In the genomic region with DNA sequence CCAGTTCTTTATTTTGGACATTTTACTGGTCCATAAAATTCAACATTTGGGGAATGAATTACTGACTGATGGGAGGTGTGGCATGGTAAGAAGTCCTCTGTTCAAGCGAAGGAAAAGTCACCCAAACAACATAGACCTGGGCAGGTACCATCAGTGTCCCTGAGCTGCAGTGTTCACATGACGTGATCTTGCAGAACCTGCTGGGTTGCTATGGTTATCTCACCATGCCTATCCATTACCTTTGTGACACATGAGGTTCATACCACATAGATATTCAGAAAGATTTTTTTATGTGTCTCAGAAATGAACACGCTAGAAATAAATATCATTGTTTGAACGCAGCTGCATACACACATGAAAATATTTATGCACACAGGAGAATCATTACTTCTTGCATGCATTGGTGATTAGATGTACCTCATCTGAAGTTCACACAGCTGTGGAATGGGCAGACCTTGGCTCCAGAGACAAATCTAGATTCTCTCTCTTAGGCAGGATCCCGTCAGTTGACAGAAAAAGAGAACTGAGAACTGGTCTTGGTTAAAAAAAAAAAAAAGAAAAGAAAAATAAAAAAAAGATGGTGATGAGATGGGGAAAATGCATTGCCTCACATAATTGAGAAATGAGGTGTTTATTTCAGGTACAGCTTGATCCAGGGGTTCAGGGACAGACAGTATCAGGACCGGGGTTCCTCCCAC, we compare ENCODE assay signal across 19 cellular contexts. TPM values are rescaled to one million over a fixed set of nuclear protein-coding genes. Genes with fewer than 3 reads are reported as not detected.
A peak's percentile ranks its signal among the peaks of the same experiment; 100 is the strongest.
DNase-seq lines count a peak whose midpoint lies in the region; ATAC-seq and TF ChIP-seq lines count a peak whose summit lies in the region.
"Had no signal": no experiment of that assay in that cellular context is flagged by ENCODE, and none has a peak within 500 bp of the region (broad histone marks: within the 10 kb centered on the region; RNA-seq: fewer than 3 reads in every experiment).

No MANE protein-coding gene starts in this region.

- H3K4ac ChIP-seq in mesendoderm (ENCODE audit: low read depth, low read length), result no peak overlapping the region

- no peak overlapping the region for H4K8ac ChIP-seq in mesendoderm (ENCODE audit: low read depth, low read length)

- no peak for TF ChIP-seq CTCF in endodermal cell (conservative IDR thresholded peaks at IDR 0.05)

- no CpG with 5 or more reads among the region's 6 CpGs for WGBS in mesendoderm (ENCODE audit: extremely low coverage, insufficient coverage, low lambda C conversion rate)
- 94 to 96% methylated on average over 5 to 6 of the region's 6 CpGs for WGBS in endodermal cell (ENCODE audit: insufficient coverage in 1 of 2, insufficient read length in 1 of 2), 2 experiments

- peak; percentile 68 for DNase-seq in MV-4-11 (lab: John Stamatoyannopoulos, UW)
- no peak for DNase-seq in mesendoderm
- DNase-seq in SJCRH30, result no peak
- DNase-seq in activated CD4-positive, alpha-beta T cell treated with anti-CD3 and anti-CD28 coated beads for 36 hours, result no peak
- no peak for DNase-seq in endodermal cell
- DNase-seq: central memory CD4-positive, alpha-beta T cell; DMS 273 treated with DMSO at 0.1 percent for 48 hours; GM23248; left ventricle myocardium superior; naive thymus-derived CD4-positive, alpha-beta T cell; NCI-H1694; NCI-H510A treated with DMSO at 0.1 percent for 48 hours; stimulated activated CD4-positive, alpha-beta T cell treated with anti-CD3 and anti-CD28 coated beads, Interleukin-2, amount 100 ng/mL, for 24 hours had no signal

- POLR2A ChIA-PET in activated CD4-positive, alpha-beta T cell treated with anti-CD3 and anti-CD28 coated beads for 36 hours (lab: Charles Lee), result no interaction called here

- H3K18ac ChIP-seq in mesendoderm (ENCODE audit: low read length), result no peak overlapping the region

- no peak overlapping the region for H3K4me2 ChIP-seq in mesendoderm (ENCODE audit: low read length)
- H3K4me2 ChIP-seq: hepatocyte had no signal

- no peak overlapping the region for H2BK5ac ChIP-seq in mesendoderm (ENCODE audit: low read length)

- H3K4me3 Mint-ChIP-seq in activated CD4-positive, alpha-beta T cell treated with anti-CD3 and anti-CD28 coated beads for 36 hours, result no peak overlapping the region
- H3K4me3 Mint-ChIP-seq in endodermal cell, result no peak overlapping the region
- H3K4me3 Mint-ChIP-seq: activated naive CD4-positive, alpha-beta T cell treated with anti-CD3 and anti-CD28 coated beads, Interleukin-2, amount 50 U/mL, for 24 hours; naive thymus-derived CD4-positive, alpha-beta T cell had no signal

- H3K79me1 ChIP-seq in mesendoderm (ENCODE audit: low read length), result no peaks in the 10 kb centered on the region

- H3K27ac Mint-ChIP-seq in activated CD4-positive, alpha-beta T cell treated with anti-CD3 and anti-CD28 coated beads for 36 hours, result no peak overlapping the region
- no peak overlapping the region for H3K27ac Mint-ChIP-seq in endodermal cell
- H3K27ac Mint-ChIP-seq: activated naive CD4-positive, alpha-beta T cell treated with anti-CD3 and anti-CD28 coated beads, Interleukin-2, amount 50 U/mL, for 24 hours; naive thymus-derived CD4-positive, alpha-beta T cell had no signal

- no peaks in the 10 kb centered on the region for H3K36me3 ChIP-seq in mesendoderm (ENCODE audit: control insufficient read depth, insufficient read depth, low read length)
- H3K36me3 ChIP-seq in SJCRH30, result no peaks in the 10 kb centered on the region
- no peaks in the 10 kb centered on the region for H3K36me3 ChIP-seq in endodermal cell (ENCODE audit: control insufficient read depth, insufficient read depth, low read length)

- peaks cover 15% of the 10 kb centered on the region for H3K27me3 Mint-ChIP-seq in activated CD4-positive, alpha-beta T cell treated with anti-CD3 and anti-CD28 coated beads for 36 hours
- peaks cover 8% of the 10 kb centered on the region for H3K27me3 Mint-ChIP-seq in endodermal cell (ENCODE audit: insufficient read depth)

- H3K36me3 Mint-ChIP-seq in activated CD4-positive, alpha-beta T cell treated with anti-CD3 and anti-CD28 coated beads for 36 hours (ENCODE audit: low read depth), result no peaks in the 10 kb centered on the region
- no peaks in the 10 kb centered on the region for H3K36me3 Mint-ChIP-seq in endodermal cell (ENCODE audit: low read depth)
- H3K36me3 Mint-ChIP-seq: activated naive CD4-positive, alpha-beta T cell treated with anti-CD3 and anti-CD28 coated beads, Interleukin-2, amount 50 U/mL, for 24 hours; naive thymus-derived CD4-positive, alpha-beta T cell had no signal

- H3K9ac ChIP-seq in mesendoderm (ENCODE audit: low read length) (no peak overlapping the region), endodermal cell (ENCODE audit: extremely low read depth, low read length, poor library complexity, severe bottlenecking) (no peak overlapping the region)
- H3K9ac ChIP-seq: GM23248 had no signal

- no peaks in the 10 kb centered on the region for H3K9me3 ChIP-seq in SJCRH30 (replicated peaks)
- H3K9me3 ChIP-seq in endodermal cell (ENCODE audit: control insufficient read depth, low read length), result no peaks in the 10 kb centered on the region

- ATAC-seq in GM18498 (IDR thresholded peaks at IDR 0.05; ENCODE audit: unreplicated experiment) (peak; percentile 86), GM19452 (IDR thresholded peaks at IDR 0.05; ENCODE audit: unreplicated experiment) (peak; percentile 57), HG02852 (IDR thresholded peaks at IDR 0.05; ENCODE audit: unreplicated experiment) (peak; percentile 78)
- no peak for ATAC-seq in activated CD4-positive, alpha-beta T cell treated with anti-CD3 and anti-CD28 coated beads for 36 hours
- ATAC-seq: left ventricle myocardium superior; naive thymus-derived CD4-positive, alpha-beta T cell had no signal

- H2AK5ac ChIP-seq in mesendoderm (ENCODE audit: low read length), result no peak overlapping the region

- H3K4me1 ChIP-seq in mesendoderm (ENCODE audit: control insufficient read depth, low read depth, low read length) (no peaks in the 10 kb centered on the region), SJCRH30 (peaks cover 26% of the 10 kb centered on the region), endodermal cell (ENCODE audit: control insufficient read depth, insufficient read depth, low read length) (no peaks in the 10 kb centered on the region)

- no peaks in the 10 kb centered on the region for H3K4me1 Mint-ChIP-seq in activated CD4-positive, alpha-beta T cell treated with anti-CD3 and anti-CD28 coated beads for 36 hours
- peaks cover 10% of the 10 kb centered on the region for H3K4me1 Mint-ChIP-seq in endodermal cell
- H3K4me1 Mint-ChIP-seq: activated naive CD4-positive, alpha-beta T cell treated with anti-CD3 and anti-CD28 coated beads, Interleukin-2, amount 50 U/mL, for 24 hours; naive thymus-derived CD4-positive, alpha-beta T cell had no signal

- H3K9me3 Mint-ChIP-seq in activated CD4-positive, alpha-beta T cell treated with anti-CD3 and anti-CD28 coated beads for 36 hours (ENCODE audit: low read depth), result no peaks in the 10 kb centered on the region
- H3K9me3 Mint-ChIP-seq in endodermal cell, result no peaks in the 10 kb centered on the region
- H3K9me3 Mint-ChIP-seq: activated naive CD4-positive, alpha-beta T cell treated with anti-CD3 and anti-CD28 coated beads, Interleukin-2, amount 50 U/mL, for 24 hours; naive thymus-derived CD4-positive, alpha-beta T cell had no signal

- H3K79me2 ChIP-seq in mesendoderm (ENCODE audit: control insufficient read depth, insufficient read depth, low read length), result no peaks in the 10 kb centered on the region
- H3K79me2 ChIP-seq: hepatocyte had no signal

- H3K27me3 ChIP-seq in mesendoderm (ENCODE audit: insufficient read depth, low read length, poor library complexity) (no peaks in the 10 kb centered on the region), SJCRH30 (no peaks in the 10 kb centered on the region), endodermal cell (ENCODE audit: control insufficient read depth, insufficient read depth, low read length, poor library complexity, severe bottlenecking) (peaks cover 14% of the 10 kb centered on the region)
- H3K27me3 ChIP-seq: hepatocyte had no signal

- intact Hi-C loops in activated CD4-positive, alpha-beta T cell treated with anti-CD3 and anti-CD28 coated beads for 36 hours (cut with DNase I, micrococcal nuclease), result no loop called here

- H3K56ac ChIP-seq in mesendoderm (ENCODE audit: low read length), result no peak overlapping the region

- H3K27ac ChIP-seq in mesendoderm (ENCODE audit: low read depth, low read length) (no peak overlapping the region), SJCRH30 (no peak overlapping the region), endodermal cell (ENCODE audit: low read depth, low read length) (no peak overlapping the region)
- H3K27ac ChIP-seq: epithelial cell of prostate, GM23248, hepatocyte had no signal

- H2BK120ac ChIP-seq in mesendoderm (ENCODE audit: low read depth, low read length), result no peak overlapping the region

- CTCF ChIA-PET in activated CD4-positive, alpha-beta T cell treated with anti-CD3 and anti-CD28 coated beads for 36 hours (lab: Charles Lee), result no interaction called here

- no peak overlapping the region for H4K5ac ChIP-seq in mesendoderm (ENCODE audit: low read length)

- H2BK15ac ChIP-seq in mesendoderm (replicated peaks; ENCODE audit: low read depth), result no peak overlapping the region

- no peak overlapping the region for H3K4me3 ChIP-seq in mesendoderm (ENCODE audit: low read length)
- no peak overlapping the region for H3K4me3 ChIP-seq in SJCRH30
- H3K4me3 ChIP-seq in endodermal cell (ENCODE audit: low read length), result no peak overlapping the region
- H3K4me3 ChIP-seq: GM23248, hepatocyte had no signal

- H3K23ac ChIP-seq in mesendoderm (ENCODE audit: low read length), result no peak overlapping the region

RNA-seq across cellular contexts. Expression of a gene that starts 21.4 kb away (rescaled TPM):
- polyA plus RNA-seq in mesendoderm (2013, experiment 1 of 2), result 127 TPM
- polyA plus RNA-seq in mesendoderm (2013, experiment 2 of 2), result 127 TPM
- 200 and 214 TPM in 2 replicates for total RNA-seq in SJCRH30 (2014; rRNA removed; shearing (Covaris generic))
- total RNA-seq in activated CD4-positive, alpha-beta T cell treated with anti-CD3 and anti-CD28 coated beads for 36 hours, result 10 to 100 TPM; 19.1 to 24.1 TPM
- total RNA-seq in endodermal cell, result 100 to 1,000 TPM in 1 of 2 donors, 10 to 100 TPM in 1; 99.5 to 136 TPM
- 204 TPM for polyA plus RNA-seq in endodermal cell (2013, experiment 1 of 2)
- polyA plus RNA-seq in endodermal cell (2013, experiment 2 of 2), result 183 TPM
